ENCODE assay signal across 17 cellular contexts in genomic region chr5:155733935-155734334, GRCh38.
DNase-seq lines count a peak whose midpoint lies in the region; ATAC-seq, FAIRE-seq and TF ChIP-seq lines count a peak whose summit lies in the region.
"Had no signal": no experiment of that assay in that cellular context is flagged by ENCODE, and none has a peak within 500 bp of the region (broad histone marks: within the 10 kb centered on the region; RNA-seq: fewer than 3 reads in every experiment).

No MANE protein-coding gene starts in this region.

- H3K9me3 ChIP-seq in heart left ventricle (no peaks in the 10 kb centered on the region), skeletal muscle tissue (ENCODE audit: control insufficient read depth in 3 of 3, low read length in 3 of 3) (no peaks in the 10 kb centered on the region)
- H3K9me3 ChIP-seq: Caco-2, HAP-1 had no signal

- H3K27ac ChIP-seq in heart left ventricle (peak overlapping the region in 11 of 12 donors; percentile 53 to 92 (median 80)), skeletal muscle tissue (ENCODE audit: low read depth, low read length) (peak overlapping the region; percentile 87)
- H3K27ac ChIP-seq: 22Rv1, BLaER1 had no signal

- H3K4me3 ChIP-seq in heart left ventricle (no peak overlapping the region), skeletal muscle tissue (ENCODE audit: low read length in 3 of 3) (no peak overlapping the region)
- H3K4me3 ChIP-seq: BLaER1, HAP-1 had no signal

- H3K27me3 ChIP-seq in heart left ventricle (peaks cover 0 to 23% (median 6%) of the 10 kb centered on the region in 9 donors), skeletal muscle tissue (ENCODE audit: control insufficient read depth in 3 of 3, insufficient read depth in 3 of 3, low read length in 3 of 3) (peaks cover 5 to 16% (median 6%) of the 10 kb centered on the region in 3 donors)
- H3K27me3 ChIP-seq: BLaER1 had no signal

- no peak for DNase-seq in heart left ventricle
- no peak for DNase-seq in cardiac septum (ENCODE audit: low spot score)
- no peak for DNase-seq in NCI-H1105 treated with DMSO at 0.1 percent for 48 hours (lab: John Stamatoyannopoulos, UW)
- DNase-seq in OCI-M1 (lab: John Stamatoyannopoulos, UW) = no peak
- DNase-seq: AML-193; Caco-2; CD8-positive, alpha-beta memory T cell; DND-41; GF-D8 had no signal

- no peak for ATAC-seq in heart left ventricle

- no peak for TF ChIP-seq POLR2A in heart left ventricle (IDR thresholded peaks at IDR 0.05)

- TF ChIP-seq CTCF in heart left ventricle (IDR thresholded peaks at IDR 0.05) = no peak

- WGBS in heart left ventricle, 4 donors = 71 to 79% (median 76%) methylated on average over 1 of the region's 1 CpG

- intact Hi-C loops in heart left ventricle (cut with DNase I) (loop anchor here in 3 of 10 donors (5.0 kb wide), 4 partner anchors 252 to 642 kb away; partner anchors contain the start of gene SGCD (in 1 of the 3)), cardiac septum (cut with DNase I) (loop anchor here (2.0 to 10.0 kb wide), 3 partner anchors 21 to 639 kb away; no protein-coding TSS in a partner anchor)

- H3K4me1 ChIP-seq in heart left ventricle = peaks cover 0 to 64% (median 12%) of the 10 kb centered on the region in 12 donors
- H3K4me1 ChIP-seq in skeletal muscle tissue (ENCODE audit: control insufficient read depth in 3 of 3, insufficient read depth in 3 of 3, low read length in 3 of 3) = peaks cover 30 to 56% (median 38%) of the 10 kb centered on the region in 3 donors
- H3K4me1 ChIP-seq: BLaER1, Caco-2, HAP-1 had no signal

- peak; percentile 95 for FAIRE-seq in A204.1 (lab: Jason Lieb, UNC)
- peak; percentile 72 for FAIRE-seq in colon (lab: Jason Lieb, UNC)
- FAIRE-seq: GM19239, H1 had no signal

- no peaks in the 10 kb centered on the region for H3K36me3 ChIP-seq in heart left ventricle
- no peaks in the 10 kb centered on the region for H3K36me3 ChIP-seq in skeletal muscle tissue (ENCODE audit: control insufficient read depth in 3 of 3, insufficient read depth in 3 of 3, low read length in 3 of 3)
- H3K36me3 ChIP-seq: BLaER1, HAP-1 had no signal

- H3K9ac ChIP-seq in skeletal muscle tissue (ENCODE audit: low read depth in 1 of 3, low read length in 3 of 3) = peak overlapping the region in 1 of 3 donors; percentile 66
- H3K9ac ChIP-seq: BLaER1 had no signal
